In the genomic region with DNA sequence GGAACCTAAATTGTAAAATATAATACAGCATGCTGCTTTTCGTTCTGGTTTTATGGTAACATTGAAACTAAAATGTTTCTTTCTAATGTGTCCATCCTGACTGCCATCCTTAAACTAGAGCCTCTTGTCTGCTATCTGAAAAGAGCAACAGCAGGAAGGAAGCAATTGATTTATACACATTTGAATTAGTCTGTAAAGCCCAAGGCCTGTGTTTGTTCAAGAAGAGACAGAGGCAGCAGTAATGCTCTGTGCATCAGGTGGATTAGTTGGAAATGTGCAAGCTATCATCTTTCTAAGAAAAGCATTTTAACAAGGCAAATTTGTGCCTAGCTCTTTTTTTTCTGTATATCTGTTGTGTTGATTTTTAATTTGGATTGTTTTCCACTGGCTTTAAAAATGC, we compare ENCODE assay signal across 19 cellular contexts.
"Had no signal": no experiment of that assay in that cellular context is flagged by ENCODE, and none has a peak within 500 bp of the region (broad histone marks: within the 10 kb centered on the region; RNA-seq: fewer than 3 reads in every experiment).

No MANE protein-coding gene starts in this region.

- H2AFZ ChIP-seq: neural progenitor cell, parathyroid adenoma had no signal

- H3K27ac ChIP-seq: breast epithelium, heart left ventricle, neural progenitor cell, parathyroid adenoma, thoracic aorta, WERI-Rb-1 had no signal

- H3K27me3 Mint-ChIP-seq: activated CD4-positive, alpha-beta memory T cell treated with anti-CD3 and anti-CD28 coated beads for 36 hours; activated CD8-positive, alpha-beta memory T cell treated with anti-CD3 and anti-CD28 coated beads, Interleukin-2, amount 10 ng/mL, durations not matched to agents 7 days and 5 days; activated naive CD8-positive, alpha-beta T cell treated with anti-CD3 and anti-CD28 coated beads, Interleukin-2, amount 50 U/mL, for 24 hours; effector memory CD8-positive, alpha-beta T cell had no signal

- H3K4me1 Mint-ChIP-seq: stimulated activated effector memory CD8-positive, alpha-beta T cell treated with anti-CD3 and anti-CD28 coated beads, Interleukin-12 subunit alpha, Interleukin-12 subunit beta, amount 100 ng/mL, for 72 hours had no signal

- H3K27ac Mint-ChIP-seq: activated CD4-positive, alpha-beta memory T cell treated with anti-CD3 and anti-CD28 coated beads for 36 hours; activated CD8-positive, alpha-beta memory T cell treated with anti-CD3 and anti-CD28 coated beads, Interleukin-2, amount 10 ng/mL, durations not matched to agents 7 days and 5 days; activated naive CD4-positive, alpha-beta T cell treated with anti-CD3 and anti-CD28 coated beads for 36 hours; activated naive CD8-positive, alpha-beta T cell treated with anti-CD3 and anti-CD28 coated beads, Interleukin-2, amount 50 U/mL, for 24 hours; activated T-helper 2 cell treated with anti-CD3 and anti-CD28 coated beads, Interferon-gamma antibody, Interleukin-2, Interleukin-4, amounts not matched to agents 10 μg/mL and 5 μg/mL and 100 μg/mL, durations not matched to agents 14 hours and 24 hours and 36 hours; effector memory CD8-positive, alpha-beta T cell; neural progenitor cell; stimulated activated effector memory CD8-positive, alpha-beta T cell treated with anti-CD3 and anti-CD28 coated beads, Interleukin-12 subunit alpha, Interleukin-12 subunit beta, amount 100 ng/mL, for 72 hours had no signal

- H3K9me3 Mint-ChIP-seq: activated CD4-positive, alpha-beta memory T cell treated with anti-CD3 and anti-CD28 coated beads for 36 hours; activated naive CD4-positive, alpha-beta T cell treated with anti-CD3 and anti-CD28 coated beads for 36 hours; activated naive CD8-positive, alpha-beta T cell treated with anti-CD3 and anti-CD28 coated beads, Interleukin-2, amount 50 U/mL, for 24 hours; activated T-helper 2 cell treated with anti-CD3 and anti-CD28 coated beads, Interferon-gamma antibody, Interleukin-2, Interleukin-4, amounts not matched to agents 10 μg/mL and 5 μg/mL and 100 μg/mL, durations not matched to agents 14 hours and 24 hours and 36 hours; effector memory CD8-positive, alpha-beta T cell; neural progenitor cell; stimulated activated effector memory CD8-positive, alpha-beta T cell treated with anti-CD3 and anti-CD28 coated beads, Interleukin-12 subunit alpha, Interleukin-12 subunit beta, amount 100 ng/mL, for 72 hours had no signal

- H3K4me3 Mint-ChIP-seq: activated CD4-positive, alpha-beta memory T cell treated with anti-CD3 and anti-CD28 coated beads for 36 hours; activated CD8-positive, alpha-beta memory T cell treated with anti-CD3 and anti-CD28 coated beads, Interleukin-2, amount 10 ng/mL, durations not matched to agents 7 days and 5 days; activated naive CD4-positive, alpha-beta T cell treated with anti-CD3 and anti-CD28 coated beads for 36 hours; activated naive CD8-positive, alpha-beta T cell treated with anti-CD3 and anti-CD28 coated beads, Interleukin-2, amount 50 U/mL, for 24 hours; effector memory CD8-positive, alpha-beta T cell; neural progenitor cell; stimulated activated effector memory CD8-positive, alpha-beta T cell treated with anti-CD3 and anti-CD28 coated beads, Interleukin-12 subunit alpha, Interleukin-12 subunit beta, amount 100 ng/mL, for 72 hours had no signal

- H3K9ac ChIP-seq: neural progenitor cell, parathyroid adenoma had no signal

- H3K27me3 ChIP-seq: breast epithelium, heart left ventricle, neural progenitor cell had no signal

- H3K4me1 ChIP-seq: breast epithelium, parathyroid adenoma had no signal

- H3K4me2 ChIP-seq: neural progenitor cell had no signal

- ATAC-seq: activated CD8-positive, alpha-beta memory T cell treated with anti-CD3 and anti-CD28 coated beads, Interleukin-2, amount 10 ng/mL, durations not matched to agents 7 days and 5 days; activated naive CD8-positive, alpha-beta T cell treated with anti-CD3 and anti-CD28 coated beads, Interleukin-2, amount 50 U/mL, for 24 hours; effector memory CD8-positive, alpha-beta T cell; heart left ventricle; left cardiac atrium; stimulated activated effector memory CD8-positive, alpha-beta T cell treated with anti-CD3 and anti-CD28 coated beads, Interleukin-12 subunit alpha, Interleukin-12 subunit beta, amount 100 ng/mL, for 72 hours had no signal

- H3K9me3 ChIP-seq: breast epithelium, heart left ventricle, thoracic aorta had no signal

- DNase-seq: activated CD4-positive, alpha-beta memory T cell treated with anti-CD3 and anti-CD28 coated beads for 36 hours; activated CD8-positive, alpha-beta memory T cell treated with anti-CD3 and anti-CD28 coated beads, Interleukin-2, amount 10 ng/mL, durations not matched to agents 7 days and 5 days; activated naive CD4-positive, alpha-beta T cell treated with anti-CD3 and anti-CD28 coated beads for 36 hours; activated naive CD8-positive, alpha-beta T cell treated with anti-CD3 and anti-CD28 coated beads, Interleukin-2, amount 50 U/mL, for 24 hours; activated T-cell treated with anti-CD3 and anti-CD28 coated beads, Interleukin-2, amount 50 U/mL, for 1 hour; aorta; cerebellar nuclear complex; effector memory CD8-positive, alpha-beta T cell; heart left ventricle; left cardiac atrium; midbrain; T-helper 9 cell; WERI-Rb-1 had no signal

- H3K36me3 ChIP-seq: breast epithelium, neural progenitor cell, thoracic aorta, WERI-Rb-1 had no signal

- H3K4me3 ChIP-seq: breast epithelium, heart left ventricle, neural progenitor cell, thoracic aorta had no signal
